Comparison of ENCODE assay signal across 9 cellular contexts in the genomic region with DNA sequence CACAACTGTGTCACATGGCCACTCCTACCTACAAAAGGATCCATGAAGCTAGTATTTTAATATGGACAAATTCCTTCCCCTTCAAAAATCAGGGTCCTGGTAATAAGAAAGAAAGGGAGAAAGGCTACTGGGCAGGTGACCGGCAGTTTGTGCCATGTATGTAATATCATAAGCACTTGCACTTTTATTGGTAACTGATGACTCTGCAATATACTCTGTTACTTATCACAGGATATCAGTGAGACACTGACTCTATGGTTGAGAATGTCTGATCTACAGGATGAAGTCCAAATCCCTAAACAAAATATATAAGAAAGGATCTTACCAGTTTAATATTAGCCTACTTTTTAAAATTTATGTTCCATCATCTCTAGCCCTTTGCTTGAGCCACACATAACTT.
"Had no signal": no experiment of that assay in that cellular context is flagged by ENCODE, and none has a peak within 500 bp of the region (broad histone marks: within the 10 kb centered on the region; RNA-seq: fewer than 3 reads in every experiment).

No MANE protein-coding gene starts in this region.

- H3K4me1 ChIP-seq: HAP-1 had no signal

- H2AFZ ChIP-seq: GM23248 had no signal

- DNase-seq: GM23248, GOT3, H7, HFFc6, KBM-7 had no signal

- H3K27ac ChIP-seq: GM23248, KMS-11 had no signal

- H3K4me3 ChIP-seq: GM23248, HAP-1 had no signal

- H3K9ac ChIP-seq: GM23248, KMS-11 had no signal

- ATAC-seq: HCT116 had no signal

- H3K36me3 ChIP-seq: HAP-1 had no signal

- FAIRE-seq: HTR-8/SVneo had no signal

- H3K4me2 ChIP-seq: KMS-11 had no signal

- H3K9me3 ChIP-seq: HAP-1 had no signal
